8 cellular contexts compared by ENCODE assay signal in genomic region chr20:3887870-3888614, GRCh38. TPM values are rescaled to one million over a fixed set of nuclear protein-coding genes. Genes with fewer than 3 reads are reported as not detected.
DNase-seq lines count a peak whose midpoint lies in the region; ATAC-seq and TF ChIP-seq lines count a peak whose summit lies in the region.

No MANE protein-coding gene starts in this region.

- H3K9me2 ChIP-seq in hepatocyte (replicated peaks; ENCODE audit: insufficient read depth) = no peaks in the 10 kb centered on the region

- DNase-seq in AG09309 (ENCODE audit: low read depth) (no peak), HL-60 (ENCODE audit: low read depth in 1 of 2, low spot score in 1 of 2) (no peak), hepatocyte (ENCODE audit: low spot score) (no peak), KBM-7 (no peak), hepatic stellate cell (ENCODE audit: low spot score) (no peak)

- TF ChIP-seq CTCF in AG09309 (IDR thresholded peaks at IDR 0.05; ENCODE audit: control insufficient read depth, insufficient read depth, low read depth, low read length, missing control alignments) (no peak), HL-60 (IDR thresholded peaks at IDR 0.05; ENCODE audit: insufficient read depth, low read length) (no peak), hepatocyte (IDR thresholded peaks at IDR 0.05; ENCODE audit: poor library complexity) (no peak)

- peak overlapping the region; percentile 77 for H2AFZ ChIP-seq in hepatocyte

- peak overlapping the region; percentile 77 for H3K4me2 ChIP-seq in hepatocyte

- peak overlapping the region; percentile 92 for H3K27ac Mint-ChIP-seq in activated naive CD8-positive, alpha-beta T cell

- peaks cover 43% of the 10 kb centered on the region for H3K4me1 Mint-ChIP-seq in activated naive CD8-positive, alpha-beta T cell (ENCODE audit: low read depth)

- H3K27ac ChIP-seq in HL-60 (replicated peaks) = peak overlapping the region; percentile 90
- H3K27ac ChIP-seq in hepatocyte = peak overlapping the region; percentile 94
- peak overlapping the region; percentile 85 for H3K27ac ChIP-seq in skeletal muscle tissue (ENCODE audit: low read depth, low read length)

- peaks cover 32% of the 10 kb centered on the region for H4K20me1 ChIP-seq in hepatocyte (ENCODE audit: insufficient read depth, poor library complexity, severe bottlenecking)

- peak overlapping the region; percentile 95 for H3K4me3 Mint-ChIP-seq in activated naive CD8-positive, alpha-beta T cell

- H3K4me3 ChIP-seq in AG09309 (ENCODE audit: control insufficient read depth, low read depth, low read length) = peak overlapping the region; percentile 87
- H3K4me3 ChIP-seq in HL-60 (replicated peaks; ENCODE audit: insufficient read depth, low read length) = peak overlapping the region; percentile 89
- peak overlapping the region; percentile 73 for H3K4me3 ChIP-seq in hepatocyte
- peak overlapping the region; percentile 82 to 99 (median 97) for H3K4me3 ChIP-seq in skeletal muscle tissue (ENCODE audit: low read length in 3 of 3)

- H3K27me3 Mint-ChIP-seq in activated naive CD8-positive, alpha-beta T cell = no peaks in the 10 kb centered on the region

- ATAC-seq in HG03196 (IDR thresholded peaks at IDR 0.05; ENCODE audit: unreplicated experiment) = no peak

- H3K36me3 ChIP-seq in hepatocyte (replicated peaks; ENCODE audit: insufficient read depth, low read depth) = no peaks in the 10 kb centered on the region
- peaks cover 0 to 2% (median 0%) of the 10 kb centered on the region in 3 donors for H3K36me3 ChIP-seq in skeletal muscle tissue (ENCODE audit: control insufficient read depth in 3 of 3, insufficient read depth in 3 of 3, low read length in 3 of 3)

- no peaks in the 10 kb centered on the region for H3K9me3 Mint-ChIP-seq in activated naive CD8-positive, alpha-beta T cell (ENCODE audit: low read depth)

- peaks cover 4% of the 10 kb centered on the region for H3K36me3 Mint-ChIP-seq in activated naive CD8-positive, alpha-beta T cell

- H3K27me3 ChIP-seq in HL-60 (ENCODE audit: insufficient read depth, poor library complexity, severe bottlenecking) (no peaks in the 10 kb centered on the region), hepatocyte (no peaks in the 10 kb centered on the region), skeletal muscle tissue (ENCODE audit: control insufficient read depth in 3 of 3, insufficient read depth in 3 of 3, low read length in 3 of 3) (no peaks in the 10 kb centered on the region)

- no peaks in the 10 kb centered on the region for H3K9me3 ChIP-seq in hepatocyte (ENCODE audit: low read depth)
- no peaks in the 10 kb centered on the region for H3K9me3 ChIP-seq in skeletal muscle tissue (ENCODE audit: control insufficient read depth in 3 of 3, low read length in 3 of 3)

- WGBS in hepatocyte (ENCODE audit: low lambda C conversion rate, missing lambda C conversion rate) = 34% methylated on average over 16 of the region's 16 CpGs

- H3K9ac ChIP-seq in skeletal muscle tissue (ENCODE audit: low read depth in 1 of 3, low read length in 3 of 3) = peak overlapping the region; percentile 86 to 94 (median 87)

- peaks cover 20% of the 10 kb centered on the region for H3K4me1 ChIP-seq in hepatocyte (ENCODE audit: insufficient read depth)
- peaks cover 12 to 33% (median 32%) of the 10 kb centered on the region in 3 donors for H3K4me1 ChIP-seq in skeletal muscle tissue (ENCODE audit: control insufficient read depth in 3 of 3, insufficient read depth in 3 of 3, low read length in 3 of 3)

- peaks cover 57% of the 10 kb centered on the region for H3K79me2 ChIP-seq in hepatocyte

- in situ Hi-C loops in KBM-7 (cut with MboI; ENCODE audit: low pct_unique_long_range_greater_than_20kb, low sequenced_read_pairs) = no loop called here

RNA-seq across cellular contexts. Expression of gene PANK2, which starts 1.1 kb away (rescaled TPM):
- total RNA-seq in hepatocyte (37.4 and 37.6 TPM in 2 replicates), skeletal muscle tissue (39.7 TPM)
- polyA plus RNA-seq in hepatocyte = 24.1 and 37.6 TPM in 2 replicates

RNA-seq across cellular contexts. Expression of gene MAVS, which starts 41.4 kb away (rescaled TPM):
- total RNA-seq in hepatocyte (21.9 and 24.7 TPM in 2 replicates), skeletal muscle tissue (14.6 TPM)
- polyA plus RNA-seq in hepatocyte = 12.6 and 15.6 TPM in 2 replicates
